Comparison of ENCODE assay signal across 2 cellular contexts in the genomic region with DNA sequence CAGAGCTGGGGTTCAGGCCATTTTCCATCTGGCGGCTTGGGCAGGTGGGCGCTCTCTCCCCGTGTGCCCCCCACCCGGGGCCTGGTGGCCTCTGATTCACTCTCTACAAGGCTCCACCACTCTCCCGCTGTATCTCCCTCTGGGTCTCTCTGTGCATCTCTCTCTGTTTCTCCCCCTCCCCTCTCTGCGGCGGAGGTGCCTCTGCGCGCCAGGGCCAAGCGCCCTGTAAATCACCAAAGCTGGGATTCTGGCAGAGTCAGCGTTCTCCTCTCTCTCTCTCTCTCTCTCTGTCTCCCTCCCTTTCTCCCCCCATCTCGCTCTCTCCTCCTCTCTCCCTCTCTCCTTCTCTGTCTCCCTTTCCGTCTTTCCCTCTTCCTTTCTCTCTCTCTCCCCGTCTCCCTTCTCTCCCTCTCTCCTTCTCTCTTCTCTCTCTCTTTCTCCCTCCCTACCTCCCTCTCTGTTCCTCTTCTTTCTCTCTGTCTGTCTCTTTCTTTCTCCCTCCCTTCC.
TF ChIP-seq lines count a peak whose summit lies in the region.

No MANE protein-coding gene starts in this region.

TF ChIP-seq in SK-N-SH, 30 proteins besides CTCF, POLR2A, EP300 and RAD21 (continued from another document):
- TF ChIP-seq, protein P1, sequence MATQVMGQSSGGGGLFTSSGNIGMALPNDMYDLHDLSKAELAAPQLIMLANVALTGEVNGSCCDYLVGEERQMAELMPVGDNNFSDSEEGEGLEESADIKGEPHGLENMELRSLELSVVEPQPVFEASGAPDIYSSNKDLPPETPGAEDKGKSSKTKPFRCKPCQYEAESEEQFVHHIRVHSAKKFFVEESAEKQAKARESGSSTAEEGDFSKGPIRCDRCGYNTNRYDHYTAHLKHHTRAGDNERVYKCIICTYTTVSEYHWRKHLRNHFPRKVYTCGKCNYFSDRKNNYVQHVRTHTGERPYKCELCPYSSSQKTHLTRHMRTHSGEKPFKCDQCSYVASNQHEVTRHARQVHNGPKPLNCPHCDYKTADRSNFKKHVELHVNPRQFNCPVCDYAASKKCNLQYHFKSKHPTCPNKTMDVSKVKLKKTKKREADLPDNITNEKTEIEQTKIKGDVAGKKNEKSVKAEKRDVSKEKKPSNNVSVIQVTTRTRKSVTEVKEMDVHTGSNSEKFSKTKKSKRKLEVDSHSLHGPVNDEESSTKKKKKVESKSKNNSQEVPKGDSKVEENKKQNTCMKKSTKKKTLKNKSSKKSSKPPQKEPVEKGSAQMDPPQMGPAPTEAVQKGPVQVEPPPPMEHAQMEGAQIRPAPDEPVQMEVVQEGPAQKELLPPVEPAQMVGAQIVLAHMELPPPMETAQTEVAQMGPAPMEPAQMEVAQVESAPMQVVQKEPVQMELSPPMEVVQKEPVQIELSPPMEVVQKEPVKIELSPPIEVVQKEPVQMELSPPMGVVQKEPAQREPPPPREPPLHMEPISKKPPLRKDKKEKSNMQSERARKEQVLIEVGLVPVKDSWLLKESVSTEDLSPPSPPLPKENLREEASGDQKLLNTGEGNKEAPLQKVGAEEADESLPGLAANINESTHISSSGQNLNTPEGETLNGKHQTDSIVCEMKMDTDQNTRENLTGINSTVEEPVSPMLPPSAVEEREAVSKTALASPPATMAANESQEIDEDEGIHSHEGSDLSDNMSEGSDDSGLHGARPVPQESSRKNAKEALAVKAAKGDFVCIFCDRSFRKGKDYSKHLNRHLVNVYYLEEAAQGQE (IDR thresholded peaks at IDR 0.05; ENCODE audit: low read depth, low read length) = no peak
- TF ChIP-seq, protein P2, sequence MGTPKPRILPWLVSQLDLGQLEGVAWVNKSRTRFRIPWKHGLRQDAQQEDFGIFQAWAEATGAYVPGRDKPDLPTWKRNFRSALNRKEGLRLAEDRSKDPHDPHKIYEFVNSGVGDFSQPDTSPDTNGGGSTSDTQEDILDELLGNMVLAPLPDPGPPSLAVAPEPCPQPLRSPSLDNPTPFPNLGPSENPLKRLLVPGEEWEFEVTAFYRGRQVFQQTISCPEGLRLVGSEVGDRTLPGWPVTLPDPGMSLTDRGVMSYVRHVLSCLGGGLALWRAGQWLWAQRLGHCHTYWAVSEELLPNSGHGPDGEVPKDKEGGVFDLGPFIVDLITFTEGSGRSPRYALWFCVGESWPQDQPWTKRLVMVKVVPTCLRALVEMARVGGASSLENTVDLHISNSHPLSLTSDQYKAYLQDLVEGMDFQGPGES (IDR thresholded peaks at IDR 0.05; ENCODE audit: low read depth, low read length) = no peak
- TF ChIP-seq ZBTB33 (IDR thresholded peaks at IDR 0.05; ENCODE audit: borderline replicate concordance, low read depth) (no peak), FOXM1 (IDR thresholded peaks at IDR 0.05; ENCODE audit: low read depth) (no peak), SIN3A (IDR thresholded peaks at IDR 0.05; ENCODE audit: borderline replicate concordance, low read depth, low read length) (no peak), USF1 (IDR thresholded peaks at IDR 0.05; ENCODE audit: borderline replicate concordance, low read depth) (no peak), TCF12 (IDR thresholded peaks at IDR 0.05) (no peak), FOSL2 (IDR thresholded peaks at IDR 0.05; ENCODE audit: borderline replicate concordance, low read depth) (no peak), CHD2 (IDR thresholded peaks at IDR 0.05; ENCODE audit: low read length, partially characterized antibody) (no peak), MXI1 (IDR thresholded peaks at IDR 0.05; ENCODE audit: low read depth, low read length) (no peak), GATA2 (CRISPR knock-in tag; IDR thresholded peaks at IDR 0.05) (no peak), RCOR1 (IDR thresholded peaks at IDR 0.05; ENCODE audit: low read length) (no peak), FOXJ3 (CRISPR knock-in tag; IDR thresholded peaks at IDR 0.05) (no peak), SMC3 (IDR thresholded peaks at IDR 0.05; ENCODE audit: low read depth, low read length) (no peak)

TF ChIP-seq in SK-N-SH treated with all-trans-retinoic acid at 6 μM for 48 hours, 23 proteins besides CTCF, POLR2A, EP300 and RAD21 (continued from another document):
- TF ChIP-seq TSHZ2 (CRISPR knock-in tag; IDR thresholded peaks at IDR 0.05) = no peak
- TF ChIP-seq ISL1 (CRISPR knock-in tag; IDR thresholded peaks at IDR 0.05) = no peak
- no peak for TF ChIP-seq RARB (CRISPR knock-in tag; IDR thresholded peaks at IDR 0.05)
- no peak for TF ChIP-seq ARNTL (CRISPR knock-in tag; IDR thresholded peaks at IDR 0.05; ENCODE audit: borderline replicate concordance, low read depth)
- no peak for TF ChIP-seq ZC3H10 (CRISPR knock-in tag; IDR thresholded peaks at IDR 0.05)
- no peak for TF ChIP-seq ZFP30 (CRISPR knock-in tag; IDR thresholded peaks at IDR 0.05)
